In the genomic region with DNA sequence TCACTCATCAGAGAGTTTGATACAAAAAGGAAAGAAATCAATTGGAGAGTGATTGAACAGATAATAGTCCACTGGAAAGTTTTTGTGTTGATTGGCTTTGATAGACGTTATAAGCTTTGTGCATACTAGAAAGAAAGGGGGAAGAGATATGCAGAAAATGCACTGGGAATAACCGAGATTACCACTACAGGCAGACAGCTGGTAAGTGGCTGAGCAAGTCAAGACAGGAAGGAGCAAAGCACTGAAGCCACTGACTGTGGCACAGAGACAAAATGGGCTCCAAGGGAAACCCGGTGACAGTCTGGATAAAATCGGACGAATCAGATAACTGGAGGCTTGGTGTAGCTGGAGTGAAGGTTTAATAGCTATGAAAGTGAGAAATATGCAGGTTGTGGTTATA, we compare ENCODE assay signal across 25 cellular contexts.
"Had no signal": no experiment of that assay in that cellular context is flagged by ENCODE, and none has a peak within 500 bp of the region (broad histone marks: within the 10 kb centered on the region; RNA-seq: fewer than 3 reads in every experiment).

No MANE protein-coding gene starts in this region.

- H3K36me3 Mint-ChIP-seq: activated naive CD4-positive, alpha-beta T cell treated with anti-CD3 and anti-CD28 coated beads, Interleukin-2, amount 50 U/mL, for 24 hours had no signal

- H3K36me3 ChIP-seq: adrenal gland, cardiac muscle cell, esophagus squamous epithelium, ovary, suprapubic skin, vagina had no signal

- H3K27me3 Mint-ChIP-seq: dendritic cell treated with granulocyte-macrophage colony-stimulating factor and Interleukin-4, amounts not matched to agents 40 ng/mL and 50 ng/mL, for 4 days; stimulated activated naive CD8-positive, alpha-beta T cell treated with anti-CD3 and anti-CD28 coated beads, Interleukin-15, amount 100 ng/mL, for 72 hours had no signal

- H3K9me3 ChIP-seq: adrenal gland, esophagus squamous epithelium, ovary, psoas muscle, suprapubic skin, vagina had no signal

- ATAC-seq: psoas muscle; right cardiac atrium; stimulated activated naive CD8-positive, alpha-beta T cell treated with anti-CD3 and anti-CD28 coated beads, Interleukin-15, amount 100 ng/mL, for 72 hours had no signal

- H3K4me1 ChIP-seq: adrenal gland, esophagus squamous epithelium, psoas muscle, suprapubic skin, vagina had no signal

- H3K4me3 ChIP-seq: adrenal gland, cardiac muscle cell, esophagus squamous epithelium, lung, ovary, psoas muscle, suprapubic skin, vagina had no signal

- H3K9me3 Mint-ChIP-seq: activated naive CD4-positive, alpha-beta T cell treated with anti-CD3 and anti-CD28 coated beads, Interleukin-2, amount 50 U/mL, for 24 hours; dendritic cell treated with granulocyte-macrophage colony-stimulating factor and Interleukin-4, amounts not matched to agents 40 ng/mL and 50 ng/mL, for 4 days; neural crest cell; stimulated activated naive CD8-positive, alpha-beta T cell treated with anti-CD3 and anti-CD28 coated beads, Interleukin-15, amount 100 ng/mL, for 72 hours; T-helper 2 cell treated with Interferon-gamma antibody and Interleukin-4, amounts not matched to agents 5 μg/mL and 100 μg/mL, for 36 hours had no signal

- H3K4me1 Mint-ChIP-seq: stimulated activated naive CD8-positive, alpha-beta T cell treated with anti-CD3 and anti-CD28 coated beads, Interleukin-15, amount 100 ng/mL, for 72 hours had no signal

- DNase-seq: activated CD4-positive, alpha-beta T cell treated with anti-CD3 and anti-CD28 coated beads, Interleukin-2, amount 50 U/mL, for 4 hours; activated gamma-delta T cell; adrenal gland; effector CD8-positive, alpha-beta T cell; esophagus squamous epithelium; glutamatergic neuron; hippocampal formation; midbrain; ovary; psoas muscle; right cardiac atrium; small intestine; stimulated activated CD4-positive, alpha-beta T cell treated with anti-CD3 and anti-CD28 coated beads, Interleukin-4, amount 100 ng/mL, for 1 hour; stimulated activated naive CD8-positive, alpha-beta T cell treated with anti-CD3 and anti-CD28 coated beads, Interleukin-15, amount 100 ng/mL, for 72 hours; trophoblast cell had no signal

- H3K27ac Mint-ChIP-seq: activated naive CD4-positive, alpha-beta T cell treated with anti-CD3 and anti-CD28 coated beads, Interleukin-2, amount 50 U/mL, for 24 hours; dendritic cell treated with granulocyte-macrophage colony-stimulating factor and Interleukin-4, amounts not matched to agents 40 ng/mL and 50 ng/mL, for 4 days; stimulated activated naive CD8-positive, alpha-beta T cell treated with anti-CD3 and anti-CD28 coated beads, Interleukin-15, amount 100 ng/mL, for 72 hours; T-helper 2 cell treated with Interferon-gamma antibody and Interleukin-4, amounts not matched to agents 5 μg/mL and 100 μg/mL, for 36 hours had no signal

- H3K27ac ChIP-seq: adrenal gland, cardiac muscle cell, esophagus squamous epithelium, ovary, psoas muscle, suprapubic skin, vagina had no signal

- H3K27me3 ChIP-seq: adrenal gland, cardiac muscle cell, esophagus squamous epithelium, ovary, suprapubic skin, vagina had no signal

- H3K4me3 Mint-ChIP-seq: activated naive CD4-positive, alpha-beta T cell treated with anti-CD3 and anti-CD28 coated beads, Interleukin-2, amount 50 U/mL, for 24 hours; dendritic cell treated with granulocyte-macrophage colony-stimulating factor and Interleukin-4, amounts not matched to agents 40 ng/mL and 50 ng/mL, for 4 days; neural crest cell; stimulated activated naive CD8-positive, alpha-beta T cell treated with anti-CD3 and anti-CD28 coated beads, Interleukin-15, amount 100 ng/mL, for 72 hours; T-helper 2 cell treated with Interferon-gamma antibody and Interleukin-4, amounts not matched to agents 5 μg/mL and 100 μg/mL, for 36 hours had no signal

- FAIRE-seq: islet of Langerhans, small intestine, TTC549 had no signal
